ENCODE assay signal across 8 cellular contexts in the genomic region with DNA sequence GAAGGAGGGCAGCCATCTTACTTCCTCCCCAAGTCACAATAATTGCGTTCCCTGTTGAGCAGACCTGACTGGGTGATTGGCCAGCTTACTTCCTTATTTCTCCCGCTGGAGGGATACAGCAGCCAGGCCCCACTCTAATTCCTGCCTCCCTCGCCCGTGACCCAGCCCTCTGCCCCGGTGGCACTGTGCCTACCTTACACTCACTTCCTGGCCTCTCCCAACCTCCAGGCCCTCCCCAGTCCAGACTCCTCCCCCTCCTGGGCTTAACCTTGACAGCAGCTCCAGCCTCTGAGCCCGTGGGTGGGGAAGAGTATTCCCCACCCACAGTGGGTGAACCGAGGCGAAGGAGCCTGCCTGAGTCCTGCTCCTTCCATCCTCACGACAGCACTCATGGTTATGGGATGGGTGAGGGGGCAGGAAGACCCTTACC. TPM values are rescaled to one million over a fixed set of nuclear protein-coding genes. Genes with fewer than 3 reads are reported as not detected.
DNase-seq lines count a peak whose midpoint lies in the region; ATAC-seq and TF ChIP-seq lines count a peak whose summit lies in the region.

No MANE protein-coding gene starts in this region.

- peaks cover 46% of the 10 kb centered on the region for H3K36me3 Mint-ChIP-seq in CD8-positive, alpha-beta T cell
- H3K36me3 Mint-ChIP-seq in MCF 10A (ENCODE audit: insufficient read depth, unreplicated experiment): peaks cover 36% of the 10 kb centered on the region
- H3K36me3 Mint-ChIP-seq in naive thymus-derived CD4-positive, alpha-beta T cell: peaks cover 0 to 31% (median 8%) of the 10 kb centered on the region in 5 donors

- intact Hi-C loops in CD8-positive, alpha-beta T cell (cut with DNase I, micrococcal nuclease): loop anchor here (5.0 to 10.0 kb wide), 4 partner anchors 232 to 722 kb away; partner anchors contain the start of genes PSMB9 (in 1 of the 2), RPS18 (in 1 of the 2), TAP1 (in 1 of the 2) and TAPBP (in 1 of the 2)
- intact Hi-C loops in MCF 10A (cut with micrococcal nuclease): no loop called here
- intact Hi-C loops in naive thymus-derived CD4-positive, alpha-beta T cell (cut with micrococcal nuclease): no loop called here

- no peak overlapping the region for H3K27ac ChIP-seq in CD8-positive, alpha-beta T cell (ENCODE audit: low read depth, low read length)
- peak overlapping the region; percentile 83 for H3K27ac ChIP-seq in naive thymus-derived CD4-positive, alpha-beta T cell (ENCODE audit: low read depth, low read length)

- H3K36me3 ChIP-seq in CD8-positive, alpha-beta T cell (ENCODE audit: insufficient read depth, low read length): peaks cover 31% of the 10 kb centered on the region
- peaks cover 22 to 35% (median 23%) of the 10 kb centered on the region in 3 experiments for H3K36me3 ChIP-seq in naive thymus-derived CD4-positive, alpha-beta T cell (ENCODE audit: control insufficient read depth in 2 of 3, insufficient read depth in 3 of 3, low read length in 3 of 3)

- H3K4me1 ChIP-seq in CD8-positive, alpha-beta T cell (ENCODE audit: insufficient read depth, low read length): peaks cover 27% of the 10 kb centered on the region
- H3K4me1 ChIP-seq in naive thymus-derived CD4-positive, alpha-beta T cell (ENCODE audit: control insufficient read depth in 2 of 2, insufficient read depth in 2 of 2, low read length in 2 of 2): peaks cover 16 to 26% of the 10 kb centered on the region in 2 donors

- H3K27ac Mint-ChIP-seq in CD8-positive, alpha-beta T cell: peak overlapping the region; percentile 98
- peak overlapping the region; percentile 97 for H3K27ac Mint-ChIP-seq in MCF 10A (ENCODE audit: low read depth, unreplicated experiment)
- H3K27ac Mint-ChIP-seq in naive thymus-derived CD4-positive, alpha-beta T cell: peak overlapping the region in 8 of 9 donors; percentile 73 to 98 (median 92)

- no peaks in the 10 kb centered on the region for H3K27me3 ChIP-seq in CD8-positive, alpha-beta T cell (ENCODE audit: insufficient read depth, low read length)
- no peaks in the 10 kb centered on the region for H3K27me3 ChIP-seq in naive thymus-derived CD4-positive, alpha-beta T cell (ENCODE audit: control insufficient read depth in 2 of 2, insufficient read depth in 2 of 2, low read length in 2 of 2)

- H3K9me3 ChIP-seq in CD8-positive, alpha-beta T cell (ENCODE audit: low read length): no peaks in the 10 kb centered on the region
- no peaks in the 10 kb centered on the region for H3K9me3 ChIP-seq in naive thymus-derived CD4-positive, alpha-beta T cell (ENCODE audit: control insufficient read depth in 2 of 3, low read length in 3 of 3)

- BruUV-seq in MCF 10A (replicated peaks; lab: Mats Ljungman, UMichigan): no TSS peak

- peaks cover 30% of the 10 kb centered on the region for H3K4me1 Mint-ChIP-seq in CD8-positive, alpha-beta T cell (ENCODE audit: low read depth)
- peaks cover 28% of the 10 kb centered on the region for H3K4me1 Mint-ChIP-seq in MCF 10A (ENCODE audit: insufficient read depth, unreplicated experiment)
- peaks cover 26 to 40% (median 36%) of the 10 kb centered on the region in 7 donors for H3K4me1 Mint-ChIP-seq in naive thymus-derived CD4-positive, alpha-beta T cell

- H3K4me3 Mint-ChIP-seq in CD8-positive, alpha-beta T cell: peak overlapping the region; percentile 32
- peak overlapping the region; percentile 74 for H3K4me3 Mint-ChIP-seq in MCF 10A (ENCODE audit: unreplicated experiment)
- peak overlapping the region in 9 of 10 donors; percentile 19 to 99 (median 94) for H3K4me3 Mint-ChIP-seq in naive thymus-derived CD4-positive, alpha-beta T cell

- TF ChIP-seq CTCF in CD8-positive, alpha-beta T cell (IDR thresholded peaks at IDR 0.05): no peak
- TF ChIP-seq CTCF in MCF 10A (IDR thresholded peaks at IDR 0.05; ENCODE audit: unreplicated experiment): no peak

- POLR2A ChIA-PET in CD8-positive, alpha-beta T cell (lab: Charles Lee): interaction anchor here (1.7 kb wide), 1 partner anchor 15 kb away, joined by 3 read pairs; no protein-coding TSS in a partner anchor
- POLR2A ChIA-PET in MCF 10A (lab: Yijun Ruan, JAX): interaction anchor here (0.5 to 2.1 kb wide), 13 partner anchors 10 to 832 kb away, joined by 3 to 15 read pairs (median 4); partner anchors contain the start of genes CUTA and ZBTB9
- POLR2A ChIA-PET in naive thymus-derived CD4-positive, alpha-beta T cell (lab: Charles Lee): interaction anchor here (0.5 to 1.2 kb wide), 3 partner anchors 100 to 618 kb away, joined by 3 to 4 read pairs (median 4); no protein-coding TSS in a partner anchor

- CTCF ChIA-PET in CD8-positive, alpha-beta T cell (lab: Charles Lee): interaction anchor here (1.0 to 1.2 kb wide), 3 partner anchors 13 to 123 kb away, joined by 3 to 5 read pairs (median 4); partner anchors contain the start of gene ZBTB9
- CTCF ChIA-PET in MCF 10A (lab: Yijun Ruan, JAX): interaction anchor here (0.6 to 2.1 kb wide), 5 partner anchors 8 to 276 kb away, joined by 3 to 7 read pairs (median 5); no protein-coding TSS in a partner anchor
- CTCF ChIA-PET in naive thymus-derived CD4-positive, alpha-beta T cell (lab: Charles Lee): interaction anchor here (0.6 to 1.3 kb wide), 6 partner anchors 8 to 252 kb away, joined by 3 to 5 read pairs (median 3); partner anchors contain the start of gene UQCC2

- H3K9me3 Mint-ChIP-seq in CD8-positive, alpha-beta T cell: no peaks in the 10 kb centered on the region
- no peaks in the 10 kb centered on the region for H3K9me3 Mint-ChIP-seq in MCF 10A (ENCODE audit: unreplicated experiment)
- H3K9me3 Mint-ChIP-seq in naive thymus-derived CD4-positive, alpha-beta T cell: peaks cover 0 to 4% (median 0%) of the 10 kb centered on the region in 11 donors

- no peak for ATAC-seq in CD8-positive, alpha-beta T cell
- ATAC-seq in naive thymus-derived CD4-positive, alpha-beta T cell: no peak
- no peak for ATAC-seq in GM18858 (IDR thresholded peaks at IDR 0.05; ENCODE audit: unreplicated experiment)
- ATAC-seq in HG02840 (IDR thresholded peaks at IDR 0.05; ENCODE audit: low FRiP score, unreplicated experiment): no peak
- no peak for ATAC-seq in GM19351 (IDR thresholded peaks at IDR 0.05; ENCODE audit: unreplicated experiment)

- no peak for DNase-seq in CD8-positive, alpha-beta T cell
- DNase-seq in NOMO-1 (lab: John Stamatoyannopoulos, UW; ENCODE audit: unreplicated experiment in 2 of 2) (peak; percentile 45 to 68), MCF 10A (ENCODE audit: unreplicated experiment) (peak; percentile 85), NCI-H69 (lab: John Stamatoyannopoulos, UW) (no peak)
- no peak for DNase-seq in naive thymus-derived CD4-positive, alpha-beta T cell

- H3K27me3 Mint-ChIP-seq in CD8-positive, alpha-beta T cell (ENCODE audit: low read depth): no peaks in the 10 kb centered on the region
- no peaks in the 10 kb centered on the region for H3K27me3 Mint-ChIP-seq in MCF 10A (ENCODE audit: insufficient read depth, unreplicated experiment)
- H3K27me3 Mint-ChIP-seq in naive thymus-derived CD4-positive, alpha-beta T cell: no peaks in the 10 kb centered on the region

- no peak overlapping the region for H3K4me3 ChIP-seq in CD8-positive, alpha-beta T cell (ENCODE audit: low read depth, low read length)
- no peak overlapping the region for H3K4me3 ChIP-seq in naive thymus-derived CD4-positive, alpha-beta T cell (ENCODE audit: low read length)

RNA-seq across cellular contexts. Expression of gene BAK1, which starts 3.0 kb away (rescaled TPM):
- 10 to 100 TPM; 44.8 to 46.5 TPM for total RNA-seq in CD8-positive, alpha-beta T cell
- 45.8 and 57.7 TPM in 2 replicates for total RNA-seq in MCF 10A (2022)
- 10 to 100 TPM; 16.9 to 78.8 (median 22.0) TPM for total RNA-seq in naive thymus-derived CD4-positive, alpha-beta T cell
- polyA plus RNA-seq in naive thymus-derived CD4-positive, alpha-beta T cell: 10 to 100 TPM in 1 of 2 donors, 1 to 10 TPM in 1; 9.6 to 21.7 TPM

RNA-seq across cellular contexts. Expression of gene ITPR3, which starts 44.0 kb away (rescaled TPM):
- total RNA-seq in CD8-positive, alpha-beta T cell: 10 to 100 TPM; 39.5 to 40.1 TPM
- 86.9 and 109 TPM in 2 replicates for total RNA-seq in MCF 10A (2022)
- 10 to 100 TPM; 35.6 to 65.7 (median 47.7) TPM for total RNA-seq in naive thymus-derived CD4-positive, alpha-beta T cell
- polyA plus RNA-seq in naive thymus-derived CD4-positive, alpha-beta T cell: 1 to 10 TPM; 1.7 to 7.3 TPM

Comparison
In these comparisons a context has a peak if more than half of its experiments do, and no peak if none do; other contexts are left out.
1. DNase-seq: peak in NOMO-1 (2 of 2) and MCF 10A (single experiment); none in CD8-positive, alpha-beta T cell (0 of 7), naive thymus-derived CD4-positive, alpha-beta T cell (0 of 9) and NCI-H69 (single experiment).
2. H3K4me3 Mint-ChIP-seq: peak in every context shown above with its lines; median percentile 94 in naive thymus-derived CD4-positive, alpha-beta T cell; 74 in MCF 10A; 32 in CD8-positive, alpha-beta T cell.
3. intact Hi-C loops: an anchor here in CD8-positive, alpha-beta T cell (5.0 to 10.0 kb wide); none called in MCF 10A and naive thymus-derived CD4-positive, alpha-beta T cell.
4. Peak in every context shown above with its lines, with median percentiles within 50 percentile points of each other: H3K27ac Mint-ChIP-seq.